Comparison of ENCODE assay signal across 20 cellular contexts in the genomic region with DNA sequence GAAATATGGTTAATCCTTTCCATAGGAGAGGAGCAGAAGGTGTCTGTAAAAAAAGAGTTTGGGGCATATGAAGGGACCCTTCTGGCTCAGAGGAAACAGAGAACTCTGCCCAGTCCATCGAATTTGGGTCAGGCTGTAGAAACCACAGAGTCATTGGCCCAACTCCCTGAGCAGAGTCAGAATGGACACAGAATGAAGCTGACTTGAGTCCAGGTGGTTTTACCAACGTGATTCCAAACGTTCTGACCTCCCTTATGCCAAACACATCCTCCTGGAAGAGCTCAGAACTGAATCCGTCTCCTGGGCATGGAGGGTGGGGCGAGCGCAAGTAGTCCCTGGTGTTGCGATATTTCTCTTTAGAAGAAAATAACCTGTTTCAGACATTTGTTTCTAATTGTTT.
DNase-seq lines count a peak whose midpoint lies in the region; ATAC-seq and TF ChIP-seq lines count a peak whose summit lies in the region.
"Had no signal": no experiment of that assay in that cellular context is flagged by ENCODE, and none has a peak within 500 bp of the region (broad histone marks: within the 10 kb centered on the region; RNA-seq: fewer than 3 reads in every experiment).

No MANE protein-coding gene starts in this region.

- H2AFZ ChIP-seq in PC-9, result no peak overlapping the region

- CTCF ChIA-PET in PC-9 (lab: Charles Lee), result no interaction called here

- H3K27ac ChIP-seq in PC-9 (peak overlapping the region; percentile 98), subcutaneous abdominal adipose tissue (ENCODE audit: low read depth, low read length) (peak overlapping the region; percentile 92)
- H3K27ac ChIP-seq: SJSA1 had no signal

- DNase-seq in activated naive CD4-positive, alpha-beta T cell treated with Interleukin-2 at 50 U/mL for 16 hours, result no peak
- DNase-seq in PC-9 (no peak), glutamatergic neuron (no peak), ecto neural progenitor cell (ENCODE audit: low spot score) (no peak), CD14-positive monocyte (ENCODE audit: low spot score) (no peak)
- DNase-seq: CD4-positive, CD25-positive, alpha-beta regulatory T cell; GOT3; HFFc6; IMR-90; KG1; MG63; NCI-H2029; NCI-H526 treated with DMSO at 0.1 percent for 48 hours; Right ventricle myocardium superior; RPMI8226 had no signal

- H3K27me3 ChIP-seq in PC-9 (ENCODE audit: insufficient read depth, low read depth) (no peaks in the 10 kb centered on the region), subcutaneous abdominal adipose tissue (ENCODE audit: control insufficient read depth in 5 of 5, insufficient read depth in 4 of 5, low read length in 5 of 5) (no peaks in the 10 kb centered on the region)
- H3K27me3 ChIP-seq: MG63, SJSA1 had no signal

- no TSS peak for BruUV-seq in PC-9 (replicated peaks; lab: Mats Ljungman, UMichigan)

- H3K9me3 ChIP-seq in PC-9 (ENCODE audit: insufficient read depth, low read depth) (no peaks in the 10 kb centered on the region), subcutaneous abdominal adipose tissue (ENCODE audit: control insufficient read depth in 5 of 5, low read length in 5 of 5) (no peaks in the 10 kb centered on the region)
- H3K9me3 ChIP-seq: HAP-1, MG63, SJSA1 had no signal

- peaks cover 4% of the 10 kb centered on the region for H3K4me1 Mint-ChIP-seq in activated naive CD4-positive, alpha-beta T cell treated with anti-CD3 and anti-CD28 coated beads, Interleukin-2, amount 50 U/mL, for 24 hours
- H3K4me1 Mint-ChIP-seq in glutamatergic neuron (ENCODE audit: low read depth, unreplicated experiment) (peaks cover 27% of the 10 kb centered on the region), CD14-positive monocyte (peaks cover 21% of the 10 kb centered on the region)
- H3K4me1 Mint-ChIP-seq: CD4-positive, CD25-positive, alpha-beta regulatory T cell had no signal

- peak overlapping the region; percentile 78 for H3K4me3 Mint-ChIP-seq in activated naive CD4-positive, alpha-beta T cell treated with anti-CD3 and anti-CD28 coated beads, Interleukin-2, amount 50 U/mL, for 24 hours
- H3K4me3 Mint-ChIP-seq in glutamatergic neuron (ENCODE audit: unreplicated experiment) (no peak overlapping the region), CD14-positive monocyte (no peak overlapping the region)
- H3K4me3 Mint-ChIP-seq: CD4-positive, CD25-positive, alpha-beta regulatory T cell; HFFc6 had no signal

- H4K20me1 ChIP-seq in PC-9 (ENCODE audit: insufficient read depth), result no peaks in the 10 kb centered on the region

- H3F3A ChIP-seq in PC-9 (ENCODE audit: insufficient read depth, low read depth), result peaks cover 32% of the 10 kb centered on the region; the same call in 1 of the 2 replicates

- H3K4me2 ChIP-seq in PC-9, result peak overlapping the region; percentile 78

- H3K36me3 ChIP-seq in PC-9 (ENCODE audit: low read depth) (no peaks in the 10 kb centered on the region), subcutaneous abdominal adipose tissue (ENCODE audit: control insufficient read depth in 5 of 5, insufficient read depth in 5 of 5, low read length in 5 of 5) (no peaks in the 10 kb centered on the region)
- H3K36me3 ChIP-seq: HAP-1, MG63, SJSA1 had no signal

- H3K4me1 ChIP-seq in PC-9 (replicated peaks; ENCODE audit: insufficient read depth), result peaks cover 45% of the 10 kb centered on the region
- H3K4me1 ChIP-seq in subcutaneous abdominal adipose tissue (ENCODE audit: control insufficient read depth in 5 of 5, insufficient read depth in 5 of 5, low read length in 5 of 5), result peaks cover 6 to 39% (median 23%) of the 10 kb centered on the region in 5 donors
- H3K4me1 ChIP-seq: HAP-1, SJSA1 had no signal

- TF ChIP-seq CTCF in PC-9 (conservative IDR thresholded peaks at IDR 0.05) (no peak), glutamatergic neuron (IDR thresholded peaks at IDR 0.05; ENCODE audit: partially characterized antibody, unreplicated experiment) (no peak), CD14-positive monocyte (IDR thresholded peaks at IDR 0.05) (no peak)

- no peaks in the 10 kb centered on the region for H3K9me3 Mint-ChIP-seq in activated naive CD4-positive, alpha-beta T cell treated with anti-CD3 and anti-CD28 coated beads, Interleukin-2, amount 50 U/mL, for 24 hours
- H3K9me3 Mint-ChIP-seq in glutamatergic neuron (ENCODE audit: unreplicated experiment) (peaks cover 7% of the 10 kb centered on the region), CD14-positive monocyte (no peaks in the 10 kb centered on the region)
- H3K9me3 Mint-ChIP-seq: CD4-positive, CD25-positive, alpha-beta regulatory T cell; HFFc6 had no signal

- H3K27ac Mint-ChIP-seq in activated naive CD4-positive, alpha-beta T cell treated with anti-CD3 and anti-CD28 coated beads, Interleukin-2, amount 50 U/mL, for 24 hours, result no peak overlapping the region
- H3K27ac Mint-ChIP-seq in glutamatergic neuron (ENCODE audit: unreplicated experiment) (peak overlapping the region; percentile 45), CD14-positive monocyte (no peak overlapping the region)
- H3K27ac Mint-ChIP-seq: HFFc6 had no signal

- peak overlapping the region; percentile 46; the same call in 1 of the 2 replicates for H3K4me3 ChIP-seq in PC-9
- H3K4me3 ChIP-seq in subcutaneous abdominal adipose tissue (ENCODE audit: low read depth in 1 of 5, low read length in 5 of 5), result peak overlapping the region in 2 of 5 donors; percentile 5 to 34
- H3K4me3 ChIP-seq: HAP-1, MG63, SJSA1 had no signal

- no peaks in the 10 kb centered on the region for H3K79me2 ChIP-seq in PC-9 (ENCODE audit: low read depth)

- H3K27me3 Mint-ChIP-seq in activated naive CD4-positive, alpha-beta T cell treated with anti-CD3 and anti-CD28 coated beads, Interleukin-2, amount 50 U/mL, for 24 hours, result no peaks in the 10 kb centered on the region
- H3K27me3 Mint-ChIP-seq in glutamatergic neuron (ENCODE audit: unreplicated experiment) (peaks cover 5% of the 10 kb centered on the region), CD14-positive monocyte (ENCODE audit: low read depth in 3 of 3) (peaks cover 0 to 2% (median 2%) of the 10 kb centered on the region in 3 donors)
- H3K27me3 Mint-ChIP-seq: CD4-positive, CD25-positive, alpha-beta regulatory T cell had no signal

- no peaks in the 10 kb centered on the region for H3K9me2 ChIP-seq in PC-9 (ENCODE audit: insufficient read depth)

- H3K9ac ChIP-seq in subcutaneous abdominal adipose tissue (ENCODE audit: low read length in 5 of 5), result no peak overlapping the region

- POLR2A ChIA-PET in PC-9 (lab: Charles Lee; ENCODE audit: unreplicated experiment), result no interaction called here

- no peaks in the 10 kb centered on the region for H3K36me3 Mint-ChIP-seq in activated naive CD4-positive, alpha-beta T cell treated with anti-CD3 and anti-CD28 coated beads, Interleukin-2, amount 50 U/mL, for 24 hours
- H3K36me3 Mint-ChIP-seq in glutamatergic neuron (ENCODE audit: unreplicated experiment), result no peaks in the 10 kb centered on the region
- no peaks in the 10 kb centered on the region for H3K36me3 Mint-ChIP-seq in CD14-positive monocyte
- H3K36me3 Mint-ChIP-seq: CD4-positive, CD25-positive, alpha-beta regulatory T cell had no signal

- no peak for ATAC-seq in HG02973 (IDR thresholded peaks at IDR 0.05; ENCODE audit: unreplicated experiment)

- intact Hi-C loops in PC-9 (cut with micrococcal nuclease; ENCODE audit: unreplicated experiment), result no loop called here
- intact Hi-C loops in CD14-positive monocyte (cut with micrococcal nuclease), result no loop called here
